In the genomic region with DNA sequence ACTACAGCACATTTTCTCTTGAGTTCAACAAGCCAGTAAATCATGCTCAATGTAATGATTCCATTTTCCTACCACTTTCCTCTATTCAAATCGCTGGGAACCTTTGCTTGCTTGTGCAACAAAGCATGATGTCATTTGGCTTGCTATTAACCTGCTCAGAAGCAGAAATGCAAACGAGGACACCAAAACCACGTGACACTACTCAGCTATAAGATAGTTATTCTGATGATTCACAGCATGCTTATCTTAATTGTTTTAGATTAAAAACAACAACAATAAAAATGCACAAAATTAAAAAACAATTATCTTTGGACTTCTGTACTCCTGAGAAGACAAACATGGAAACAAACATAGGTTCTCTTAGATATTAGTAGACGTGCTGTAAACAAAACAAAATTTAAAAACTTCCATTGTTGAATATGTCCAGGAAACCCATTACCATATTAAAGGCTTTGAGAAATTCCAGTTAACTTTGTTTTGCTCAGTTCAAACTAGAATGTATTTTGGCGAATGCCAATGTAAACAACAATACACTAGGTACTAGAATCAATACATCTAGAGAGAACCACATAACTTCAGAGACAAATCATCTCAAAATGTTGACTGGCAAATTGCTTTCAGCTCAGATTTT, we compare ENCODE assay signal across 1 cellular context.
TF ChIP-seq lines count a peak whose summit lies in the region.

No MANE protein-coding gene starts in this region.

TF ChIP-seq in GM12878, 131 proteins besides CTCF, POLR2A, EP300 and RAD21 (continued from another document):
- TF ChIP-seq, protein P1, sequence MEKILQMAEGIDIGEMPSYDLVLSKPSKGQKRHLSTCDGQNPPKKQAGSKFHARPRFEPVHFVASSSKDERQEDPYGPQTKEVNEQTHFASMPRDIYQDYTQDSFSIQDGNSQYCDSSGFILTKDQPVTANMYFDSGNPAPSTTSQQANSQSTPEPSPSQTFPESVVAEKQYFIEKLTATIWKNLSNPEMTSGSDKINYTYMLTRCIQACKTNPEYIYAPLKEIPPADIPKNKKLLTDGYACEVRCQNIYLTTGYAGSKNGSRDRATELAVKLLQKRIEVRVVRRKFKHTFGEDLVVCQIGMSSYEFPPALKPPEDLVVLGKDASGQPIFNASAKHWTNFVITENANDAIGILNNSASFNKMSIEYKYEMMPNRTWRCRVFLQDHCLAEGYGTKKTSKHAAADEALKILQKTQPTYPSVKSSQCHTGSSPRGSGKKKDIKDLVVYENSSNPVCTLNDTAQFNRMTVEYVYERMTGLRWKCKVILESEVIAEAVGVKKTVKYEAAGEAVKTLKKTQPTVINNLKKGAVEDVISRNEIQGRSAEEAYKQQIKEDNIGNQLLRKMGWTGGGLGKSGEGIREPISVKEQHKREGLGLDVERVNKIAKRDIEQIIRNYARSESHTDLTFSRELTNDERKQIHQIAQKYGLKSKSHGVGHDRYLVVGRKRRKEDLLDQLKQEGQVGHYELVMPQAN (conservative IDR thresholded peaks at IDR 0.05), result no peak
- TF ChIP-seq RAD51 (IDR thresholded peaks at IDR 0.05), result peak; percentile 92
